16 cellular contexts compared by ENCODE assay signal in genomic region chr6:170008386-170008785, GRCh38.
DNase-seq lines count a peak whose midpoint lies in the region; ATAC-seq and TF ChIP-seq lines count a peak whose summit lies in the region.
"Had no signal": no experiment of that assay in that cellular context is flagged by ENCODE, and none has a peak within 500 bp of the region (broad histone marks: within the 10 kb centered on the region; RNA-seq: fewer than 3 reads in every experiment).

No MANE protein-coding gene starts in this region.

- H3K9me3 Mint-ChIP-seq in WTC11: peaks cover 22% of the 10 kb centered on the region

- CTCF ChIA-PET in WTC11 (lab: Charles Lee): interaction anchor here (0.8 to 1.6 kb wide), 4 partner anchors 47 to 988 kb away, joined by 3 to 5 read pairs (median 4); no protein-coding TSS in a partner anchor

- POLR2A ChIA-PET in WTC11 (lab: Charles Lee): no interaction called here

- ATAC-seq in WTC11: no peak
- ATAC-seq in left lobe of liver: no peak
- no peak for ATAC-seq in SK-N-SH treated with all-trans-retinoic acid at 6 μM for 48 hours
- no peak for ATAC-seq in HG02970 (IDR thresholded peaks at IDR 0.05; ENCODE audit: low FRiP score, unreplicated experiment)
- ATAC-seq: HepG2, PC-3 had no signal

- H3K4me3 Mint-ChIP-seq in WTC11: no peak overlapping the region

- H3K27ac Mint-ChIP-seq in WTC11: peak overlapping the region; percentile 99

- peaks cover 26% of the 10 kb centered on the region for H3K27me3 Mint-ChIP-seq in WTC11 (ENCODE audit: low read depth)

- H3K4me1 Mint-ChIP-seq in WTC11: peaks cover 51% of the 10 kb centered on the region

- peaks cover 26% of the 10 kb centered on the region for H3K36me3 Mint-ChIP-seq in WTC11

- DNase-seq in NCI-H748 (lab: John Stamatoyannopoulos, UW; ENCODE audit: unreplicated experiment) (peak; percentile 41), NCI-H748 treated with DMSO at 0.1 percent for 48 hours (lab: John Stamatoyannopoulos, UW) (no peak), WTC11 (ENCODE audit: low spot score) (no peak), left lobe of liver (ENCODE audit: low spot score) (peak; percentile 36), OCI-M1 (lab: John Stamatoyannopoulos, UW) (no peak), midbrain (lab: John Stamatoyannopoulos, UW) (no peak)
- DNase-seq: C1 segment of cervical spinal cord; DMS153; MG63; NCI-H2029 treated with DMSO at 0.1 percent for 48 hours; NCI-H524; NK-92 treated with Interleukin-12 subunit alpha and Interleukin-12 subunit beta, amount 100 ng/mL, for 24 hours had no signal

- no peak for TF ChIP-seq CTCF in WTC11 (IDR thresholded peaks at IDR 0.05)

TF ChIP-seq in WTC11, 78 proteins besides CTCF, POLR2A, EP300 and RAD21:
- TF ChIP-seq TEAD4 (CRISPR knock-in tag; IDR thresholded peaks at IDR 0.05) (no peak), ETV6 (CRISPR knock-in tag; IDR thresholded peaks at IDR 0.05) (no peak), CREB1 (CRISPR knock-in tag; IDR thresholded peaks at IDR 0.05) (no peak)
- TF ChIP-seq, protein P1, sequence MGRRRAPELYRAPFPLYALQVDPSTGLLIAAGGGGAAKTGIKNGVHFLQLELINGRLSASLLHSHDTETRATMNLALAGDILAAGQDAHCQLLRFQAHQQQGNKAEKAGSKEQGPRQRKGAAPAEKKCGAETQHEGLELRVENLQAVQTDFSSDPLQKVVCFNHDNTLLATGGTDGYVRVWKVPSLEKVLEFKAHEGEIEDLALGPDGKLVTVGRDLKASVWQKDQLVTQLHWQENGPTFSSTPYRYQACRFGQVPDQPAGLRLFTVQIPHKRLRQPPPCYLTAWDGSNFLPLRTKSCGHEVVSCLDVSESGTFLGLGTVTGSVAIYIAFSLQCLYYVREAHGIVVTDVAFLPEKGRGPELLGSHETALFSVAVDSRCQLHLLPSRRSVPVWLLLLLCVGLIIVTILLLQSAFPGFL (CRISPR knock-in tag; IDR thresholded peaks at IDR 0.05; ENCODE audit: borderline replicate concordance): no peak

TF ChIP-seq in SK-N-SH treated with all-trans-retinoic acid at 6 μM for 48 hours, 23 proteins besides CTCF, POLR2A, EP300 and RAD21:
- TF ChIP-seq ZNF8 (CRISPR knock-in tag; IDR thresholded peaks at IDR 0.05) (no peak), ZNF565 (CRISPR knock-in tag; conservative IDR thresholded peaks at IDR 0.05; ENCODE audit: low read depth) (no peak), SNAI2 (CRISPR knock-in tag; IDR thresholded peaks at IDR 0.05) (no peak), ISL1 (CRISPR knock-in tag; IDR thresholded peaks at IDR 0.05) (no peak), CSDC2 (CRISPR knock-in tag; IDR thresholded peaks at IDR 0.05) (no peak), BACH2 (CRISPR knock-in tag; IDR thresholded peaks at IDR 0.05; ENCODE audit: borderline replicate concordance) (no peak), ZC3H10 (CRISPR knock-in tag; IDR thresholded peaks at IDR 0.05) (no peak), RARB (CRISPR knock-in tag; IDR thresholded peaks at IDR 0.05) (no peak), ZNF70 (CRISPR knock-in tag; IDR thresholded peaks at IDR 0.05) (no peak), TCF4 (CRISPR knock-in tag; IDR thresholded peaks at IDR 0.05; ENCODE audit: borderline replicate concordance) (no peak), CSRNP3 (CRISPR knock-in tag; IDR thresholded peaks at IDR 0.05) (no peak), ZFP3 (CRISPR knock-in tag; IDR thresholded peaks at IDR 0.05) (no peak), OSR1 (CRISPR knock-in tag; IDR thresholded peaks at IDR 0.05) (no peak), GLIS3 (CRISPR knock-in tag; IDR thresholded peaks at IDR 0.05) (no peak), PPARA (CRISPR knock-in tag; IDR thresholded peaks at IDR 0.05; ENCODE audit: borderline replicate concordance) (no peak)
- TF ChIP-seq, protein P2, sequence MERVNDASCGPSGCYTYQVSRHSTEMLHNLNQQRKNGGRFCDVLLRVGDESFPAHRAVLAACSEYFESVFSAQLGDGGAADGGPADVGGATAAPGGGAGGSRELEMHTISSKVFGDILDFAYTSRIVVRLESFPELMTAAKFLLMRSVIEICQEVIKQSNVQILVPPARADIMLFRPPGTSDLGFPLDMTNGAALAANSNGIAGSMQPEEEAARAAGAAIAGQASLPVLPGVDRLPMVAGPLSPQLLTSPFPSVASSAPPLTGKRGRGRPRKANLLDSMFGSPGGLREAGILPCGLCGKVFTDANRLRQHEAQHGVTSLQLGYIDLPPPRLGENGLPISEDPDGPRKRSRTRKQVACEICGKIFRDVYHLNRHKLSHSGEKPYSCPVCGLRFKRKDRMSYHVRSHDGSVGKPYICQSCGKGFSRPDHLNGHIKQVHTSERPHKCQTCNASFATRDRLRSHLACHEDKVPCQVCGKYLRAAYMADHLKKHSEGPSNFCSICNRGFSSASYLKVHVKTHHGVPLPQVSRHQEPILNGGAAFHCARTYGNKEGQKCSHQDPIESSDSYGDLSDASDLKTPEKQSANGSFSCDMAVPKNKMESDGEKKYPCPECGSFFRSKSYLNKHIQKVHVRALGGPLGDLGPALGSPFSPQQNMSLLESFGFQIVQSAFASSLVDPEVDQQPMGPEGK (CRISPR knock-in tag; IDR thresholded peaks at IDR 0.05; ENCODE audit: borderline replicate concordance): no peak
- TF ChIP-seq, protein P3, sequence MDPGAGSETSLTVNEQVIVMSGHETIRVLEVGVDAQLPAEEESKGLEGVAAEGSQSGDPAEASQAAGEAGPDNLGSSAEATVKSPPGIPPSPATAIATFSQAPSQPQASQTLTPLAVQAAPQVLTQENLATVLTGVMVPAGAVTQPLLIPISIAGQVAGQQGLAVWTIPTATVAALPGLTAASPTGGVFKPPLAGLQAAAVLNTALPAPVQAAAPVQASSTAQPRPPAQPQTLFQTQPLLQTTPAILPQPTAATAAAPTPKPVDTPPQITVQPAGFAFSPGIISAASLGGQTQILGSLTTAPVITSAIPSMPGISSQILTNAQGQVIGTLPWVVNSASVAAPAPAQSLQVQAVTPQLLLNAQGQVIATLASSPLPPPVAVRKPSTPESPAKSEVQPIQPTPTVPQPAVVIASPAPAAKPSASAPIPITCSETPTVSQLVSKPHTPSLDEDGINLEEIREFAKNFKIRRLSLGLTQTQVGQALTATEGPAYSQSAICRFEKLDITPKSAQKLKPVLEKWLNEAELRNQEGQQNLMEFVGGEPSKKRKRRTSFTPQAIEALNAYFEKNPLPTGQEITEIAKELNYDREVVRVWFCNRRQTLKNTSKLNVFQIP (CRISPR knock-in tag; IDR thresholded peaks at IDR 0.05; ENCODE audit: borderline replicate concordance, low read depth): no peak
- TF ChIP-seq, protein P4, sequence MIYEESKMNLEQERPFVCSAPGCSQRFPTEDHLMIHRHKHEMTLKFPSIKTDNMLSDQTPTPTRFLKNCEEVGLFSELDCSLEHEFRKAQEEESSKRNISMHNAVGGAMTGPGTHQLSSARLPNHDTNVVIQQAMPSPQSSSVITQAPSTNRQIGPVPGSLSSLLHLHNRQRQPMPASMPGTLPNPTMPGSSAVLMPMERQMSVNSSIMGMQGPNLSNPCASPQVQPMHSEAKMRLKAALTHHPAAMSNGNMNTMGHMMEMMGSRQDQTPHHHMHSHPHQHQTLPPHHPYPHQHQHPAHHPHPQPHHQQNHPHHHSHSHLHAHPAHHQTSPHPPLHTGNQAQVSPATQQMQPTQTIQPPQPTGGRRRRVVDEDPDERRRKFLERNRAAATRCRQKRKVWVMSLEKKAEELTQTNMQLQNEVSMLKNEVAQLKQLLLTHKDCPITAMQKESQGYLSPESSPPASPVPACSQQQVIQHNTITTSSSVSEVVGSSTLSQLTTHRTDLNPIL (CRISPR knock-in tag; IDR thresholded peaks at IDR 0.05; ENCODE audit: low read depth): no peak

Comparison
In these comparisons a context has a peak if more than half of its experiments do, and no peak if none do; other contexts are left out.
1. DNase-seq: peak in NCI-H748 (single experiment) and left lobe of liver (single experiment); none in NCI-H748 treated with DMSO at 0.1 percent for 48 hours (single experiment), WTC11 (single experiment), OCI-M1 (single experiment) and midbrain (single experiment).